Comparison of ENCODE assay signal across 8 cellular contexts in the genomic region with DNA sequence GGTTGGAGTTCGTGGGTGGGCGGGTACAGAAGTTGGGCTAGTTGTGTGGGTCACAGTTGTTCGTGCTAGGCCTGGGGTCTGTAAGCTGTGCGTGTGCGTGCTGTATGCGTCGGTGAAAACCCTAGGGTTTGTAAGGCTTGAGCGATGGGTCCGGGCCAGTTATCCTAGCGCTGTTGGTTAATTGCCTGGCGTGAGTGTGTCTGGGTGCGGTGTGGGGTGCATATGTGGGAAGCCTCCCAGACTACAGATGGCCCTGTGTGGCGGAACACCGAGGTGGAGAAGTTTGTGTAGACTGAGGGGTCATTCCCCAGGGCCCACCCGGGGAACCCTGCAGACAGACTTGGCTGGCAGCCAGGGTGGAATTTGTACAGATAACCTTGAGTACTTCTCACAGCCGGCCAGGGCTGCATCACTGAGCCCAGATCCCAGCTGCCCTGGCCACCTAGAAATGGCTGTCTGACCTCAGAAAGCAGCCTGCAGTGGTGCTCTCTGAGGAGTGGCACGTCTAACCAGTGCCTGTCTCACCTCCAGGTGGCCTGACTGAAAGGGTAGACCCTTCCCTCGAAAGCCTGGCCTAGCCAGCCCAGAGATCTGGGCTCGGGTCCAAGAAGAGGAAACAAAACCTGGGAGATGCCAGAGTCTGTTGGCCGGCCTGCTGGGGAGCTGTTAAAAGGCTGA. TPM values are rescaled to one million over a fixed set of nuclear protein-coding genes. Genes with fewer than 3 reads are reported as not detected.
A peak's percentile ranks its signal among the peaks of the same experiment; 100 is the strongest.
DNase-seq lines count a peak whose midpoint lies in the region; ATAC-seq and TF ChIP-seq lines count a peak whose summit lies in the region.

No MANE protein-coding gene starts in this region.

- H3K4me3 Mint-ChIP-seq in activated naive CD4-positive, alpha-beta T cell treated with anti-CD3 and anti-CD28 coated beads, Interleukin-2, amount 10 ng/mL, durations not matched to agents 7 days and 5 days = peak overlapping the region; percentile 87
- peak overlapping the region; percentile 97 for H3K4me3 Mint-ChIP-seq in neural progenitor cell

- H4K20me1 ChIP-seq in neural progenitor cell (ENCODE audit: low read depth) = peaks cover 47% of the 10 kb centered on the region

- peaks cover 62% of the 10 kb centered on the region for H3K79me2 ChIP-seq in neural progenitor cell (ENCODE audit: low read depth)

- ATAC-seq in GM21381 (IDR thresholded peaks at IDR 0.05; ENCODE audit: unreplicated experiment) = no peak

- peaks cover 36% of the 10 kb centered on the region for H3F3A ChIP-seq in neural progenitor cell (ENCODE audit: low read depth)

- no peaks in the 10 kb centered on the region for H3K9me3 ChIP-seq in WERI-Rb-1 (ENCODE audit: severe bottlenecking)
- no peaks in the 10 kb centered on the region for H3K9me3 ChIP-seq in neural progenitor cell (ENCODE audit: low read depth)

- H3K4me3 ChIP-seq in WERI-Rb-1 (ENCODE audit: low read depth, low read length) (peak overlapping the region; percentile 94), fibroblast of villous mesenchyme (ENCODE audit: low read depth, low read length) (peak overlapping the region; percentile 81), neural progenitor cell (peak overlapping the region; percentile 79)

- H2AFZ ChIP-seq in neural progenitor cell (replicated peaks) = peak overlapping the region; percentile 75

- H3K9ac ChIP-seq in neural progenitor cell = peak overlapping the region; percentile 61

- H3K4me2 ChIP-seq in neural progenitor cell = peak overlapping the region; percentile 91

- H3K4me1 ChIP-seq in neural progenitor cell = peaks cover 25% of the 10 kb centered on the region

- H3K4me1 Mint-ChIP-seq in activated naive CD4-positive, alpha-beta T cell treated with anti-CD3 and anti-CD28 coated beads, Interleukin-2, amount 10 ng/mL, durations not matched to agents 7 days and 5 days = peaks cover 40% of the 10 kb centered on the region
- peaks cover 35% of the 10 kb centered on the region for H3K4me1 Mint-ChIP-seq in neural progenitor cell

- H3K36me3 ChIP-seq in WERI-Rb-1 (peaks cover 19% of the 10 kb centered on the region), neural progenitor cell (no peaks in the 10 kb centered on the region)

- no peak for TF ChIP-seq CTCF in WERI-Rb-1 (IDR thresholded peaks at IDR 0.05; ENCODE audit: low read depth, low read length)
- no peak for TF ChIP-seq CTCF in fibroblast of villous mesenchyme (IDR thresholded peaks at IDR 0.05; ENCODE audit: insufficient read depth, low read depth, low read length)
- no peak for TF ChIP-seq CTCF in neural progenitor cell (IDR thresholded peaks at IDR 0.05)

- no peaks in the 10 kb centered on the region for H3K27me3 ChIP-seq in WERI-Rb-1 (ENCODE audit: insufficient read depth, low read depth, severe bottlenecking)
- no peaks in the 10 kb centered on the region for H3K27me3 ChIP-seq in neural progenitor cell

- DNase-seq in activated naive CD4-positive, alpha-beta T cell treated with anti-CD3 and anti-CD28 coated beads, Interleukin-2, amount 10 ng/mL, durations not matched to agents 7 days and 5 days = peak; percentile 37
- DNase-seq in activated naive CD4-positive, alpha-beta T cell treated with Interleukin-2 at 50 U/mL for 16 hours = no peak
- DNase-seq in NCI-H128 (lab: John Stamatoyannopoulos, UW; ENCODE audit: unreplicated experiment) (peak; percentile 81), WERI-Rb-1 (no peak), fibroblast of villous mesenchyme (ENCODE audit: low read depth) (peak; percentile 74), neural progenitor cell (ENCODE audit: low spot score) (peak; percentile 36), inferior parietal cortex (ENCODE audit: extremely low spot score) (no peak)

- H3K9me3 Mint-ChIP-seq in activated naive CD4-positive, alpha-beta T cell treated with anti-CD3 and anti-CD28 coated beads, Interleukin-2, amount 10 ng/mL, durations not matched to agents 7 days and 5 days = no peaks in the 10 kb centered on the region
- H3K9me3 Mint-ChIP-seq in neural progenitor cell = no peaks in the 10 kb centered on the region

- H3K36me3 Mint-ChIP-seq in activated naive CD4-positive, alpha-beta T cell treated with anti-CD3 and anti-CD28 coated beads, Interleukin-2, amount 10 ng/mL, durations not matched to agents 7 days and 5 days = peaks cover 27% of the 10 kb centered on the region
- peaks cover 10% of the 10 kb centered on the region for H3K36me3 Mint-ChIP-seq in neural progenitor cell

- peak overlapping the region; percentile 87 for H3K27ac ChIP-seq in WERI-Rb-1
- no peak overlapping the region for H3K27ac ChIP-seq in neural progenitor cell

- peak overlapping the region; percentile 90 for H3K27ac Mint-ChIP-seq in activated naive CD4-positive, alpha-beta T cell treated with anti-CD3 and anti-CD28 coated beads, Interleukin-2, amount 10 ng/mL, durations not matched to agents 7 days and 5 days
- peak overlapping the region; percentile 96 for H3K27ac Mint-ChIP-seq in neural progenitor cell

- H3K27me3 Mint-ChIP-seq in activated naive CD4-positive, alpha-beta T cell treated with anti-CD3 and anti-CD28 coated beads, Interleukin-2, amount 10 ng/mL, durations not matched to agents 7 days and 5 days = peaks cover 5% of the 10 kb centered on the region
- H3K27me3 Mint-ChIP-seq in neural progenitor cell (ENCODE audit: insufficient read depth, low read depth) = peaks cover 9% of the 10 kb centered on the region

- CTCF ChIA-PET in activated naive CD4-positive, alpha-beta T cell treated with anti-CD3 and anti-CD28 coated beads, Interleukin-2, amount 10 ng/mL, durations not matched to agents 7 days and 5 days (lab: Charles Lee) = interaction anchor here (1.4 to 3.4 kb wide), 4 partner anchors 14 to 37 kb away, joined by 4 to 18 read pairs (median 6); a partner anchor contains a TSS

RNA-seq across cellular contexts. Expression of a gene that starts 1.8 kb away (rescaled TPM):
- total RNA-seq in fibroblast of villous mesenchyme = 10.3 and 10.4 TPM in 2 replicates
- total RNA-seq in neural progenitor cell (ENCODE audit: low replicate concordance) = 67.1 and 76.5 TPM in 2 replicates

RNA-seq across cellular contexts. Expression of a gene that starts 30.4 kb away (rescaled TPM):
- total RNA-seq in fibroblast of villous mesenchyme = 67.3 and 103 TPM in 2 replicates
- total RNA-seq in neural progenitor cell (ENCODE audit: low replicate concordance) = 69.5 and 90.1 TPM in 2 replicates

RNA-seq across cellular contexts. Expression of a gene that starts 33.9 kb away (rescaled TPM):
- total RNA-seq in fibroblast of villous mesenchyme = 184 and 195 TPM in 2 replicates
- total RNA-seq in neural progenitor cell (ENCODE audit: low replicate concordance) = 12.4 and 22.9 TPM in 2 replicates

Comparison
In these comparisons a context has a peak if more than half of its experiments do, and no peak if none do; other contexts are left out.
1. DNase-seq: peak in activated naive CD4-positive, alpha-beta T cell treated with anti-CD3 and anti-CD28 coated beads, Interleukin-2, amount 10 ng/mL, durations not matched to agents 7 days and 5 days (single experiment), NCI-H128 (single experiment), fibroblast of villous mesenchyme (single experiment) and neural progenitor cell (single experiment); none in activated naive CD4-positive, alpha-beta T cell treated with Interleukin-2 at 50 U/mL for 16 hours (single experiment), WERI-Rb-1 (single experiment) and inferior parietal cortex (single experiment).
2. Peak in every context shown above with its lines, with median percentiles within 50 percentile points of each other: H3K4me3 ChIP-seq.